ENCODE assay signal across 28 cellular contexts in genomic region chr19:45395524-45396388, GRCh38.
DNase-seq lines count a peak whose midpoint lies in the region; TF ChIP-seq lines count a peak whose summit lies in the region.
"Had no signal": no experiment of that assay in that cellular context is flagged by ENCODE, and none has a peak within 500 bp of the region (broad histone marks: within the 10 kb centered on the region; RNA-seq: fewer than 3 reads in every experiment).

No MANE protein-coding gene starts in this region.

- H3K27ac ChIP-seq in HEK293 (ENCODE audit: extremely low read depth, low read depth, low read length) = no peak overlapping the region
- H3K27ac ChIP-seq: breast epithelium, colonic mucosa, skin epidermis, tibial artery had no signal

- no peaks in the 10 kb centered on the region for H3K4me1 ChIP-seq in HEK293 (ENCODE audit: control insufficient read depth, insufficient read depth, low read length)

- POLR2A ChIA-PET in HEK293 (lab: Yijun Ruan, JAX) = interaction anchor here (0.6 to 1.0 kb wide), 2 partner anchors 8 to 10 kb away, joined by 3 read pairs; no protein-coding TSS in a partner anchor

- no peaks in the 10 kb centered on the region for H3K9me3 ChIP-seq in HEK293 (ENCODE audit: control insufficient read depth, insufficient read depth, low read depth, low read length)
- H3K9me3 ChIP-seq: breast epithelium, colonic mucosa, MG63, SK-N-SH, tibial artery had no signal

- no peaks in the 10 kb centered on the region; a peak in 1 of 3 replicates for H3K36me3 ChIP-seq in HEK293 (ENCODE audit: control insufficient read depth in 2 of 2, insufficient read depth in 1 of 2, low read length in 2 of 2)
- H3K36me3 ChIP-seq: breast epithelium, colonic mucosa had no signal

- DNase-seq in AG20443 (ENCODE audit: low spot score) = peak; percentile 2
- DNase-seq in ecto neural progenitor cell (ENCODE audit: low spot score) = peak; percentile 63
- peak; percentile 57 for DNase-seq in iPS-NIHi7 (ENCODE audit: extremely low spot score)
- no peak for DNase-seq in activated CD4-positive, alpha-beta T cell treated with anti-CD3 and anti-CD28 coated beads, Interleukin-2, amount 50 U/mL, for 1 hour
- DNase-seq in Ammon's horn (ENCODE audit: low spot score) = no peak
- no peak for DNase-seq in RKO (ENCODE audit: low spot score)
- no peak for DNase-seq in NCI-H748 (lab: John Stamatoyannopoulos, UW; ENCODE audit: unreplicated experiment)
- DNase-seq: 8988T; activated B cell treated with CpG ODN at 0.5 μM for 24 hours; activated CD4-positive, alpha-beta memory T cell treated with anti-CD3 and anti-CD28 coated beads for 36 hours; activated gamma-delta T cell; activated naive CD8-positive, alpha-beta T cell treated with anti-CD3 and anti-CD28 coated beads, Interleukin-2, amount 50 U/mL, for 24 hours; AML-193; colonic mucosa; kidney; MG63; NCI-H1417 treated with DMSO at 0.1 percent for 48 hours; NCI-H2107; NK-92 treated with Interleukin-12 subunit alpha and Interleukin-12 subunit beta, amount 100 ng/mL, for 24 hours; nucleus accumbens; SK-N-SH; stimulated activated CD4-positive, alpha-beta T cell treated with anti-CD3 and anti-CD28 coated beads, Interleukin-2, amount 100 ng/mL, for 24 hours; stimulated activated naive CD8-positive, alpha-beta T cell treated with anti-CD3 and anti-CD28 coated beads, Interleukin-15, Interleukin-2, amounts not matched to agents 100 U/mL and 50 U/mL, for 24 hours; tibial artery had no signal

- CTCF ChIA-PET in HEK293 (lab: Yijun Ruan, JAX) = interaction anchor here (0.7 to 3.2 kb wide), 2 partner anchors 8 to 250 kb away, joined by 3 to 19 read pairs; partner anchors contain the start of gene PPP1R13L

- 0 out of 2 replicates have a peak, but pooled peaks have one; percentile 16 for TF ChIP-seq CTCF in HEK293 (tag by site-specific recombination; IDR thresholded peaks at IDR 0.05)

- no peak overlapping the region for H3K4me3 ChIP-seq in HEK293 (ENCODE audit: low read depth, low read length)
- H3K4me3 ChIP-seq: breast epithelium, colonic mucosa, lung, MG63, skin epidermis, tibial artery had no signal

TF ChIP-seq in HEK293, 187 proteins besides CTCF, POLR2A, EP300 and RAD21 (continues in another document):
- TF ChIP-seq ZNF214 (tag by site-specific recombination; IDR thresholded peaks at IDR 0.05; ENCODE audit: borderline replicate concordance) (no peak), ZNF37A (tag by site-specific recombination; IDR thresholded peaks at IDR 0.05) (no peak), ZXDB (tag by site-specific recombination; IDR thresholded peaks at IDR 0.05) (no peak), PRDM1 (tag by site-specific recombination; IDR thresholded peaks at IDR 0.05) (peak; percentile 63; the same call in 1 of the 2 replicates), ZNF837 (tag by site-specific recombination; IDR thresholded peaks at IDR 0.05) (no peak), TCF7L2 (IDR thresholded peaks at IDR 0.05; ENCODE audit: borderline replicate concordance, low read depth, low read length) (no peak), ZNF155 (tag by site-specific recombination; IDR thresholded peaks at IDR 0.05) (no peak), ZBTB26 (tag by site-specific recombination; optimal IDR thresholded peaks at IDR 0.05) (no peak), ZFP37 (tag by site-specific recombination; IDR thresholded peaks at IDR 0.05) (no peak), ZNF639 (tag by site-specific recombination; IDR thresholded peaks at IDR 0.05) (no peak), ZNF473 (tag by site-specific recombination; IDR thresholded peaks at IDR 0.05) (no peak), WT1 (tag by site-specific recombination; IDR thresholded peaks at IDR 0.05) (no peak), ZNF324 (tag by site-specific recombination; IDR thresholded peaks at IDR 0.05) (no peak), ZNF362 (tag by site-specific recombination; IDR thresholded peaks at IDR 0.05) (no peak), ZNF19 (tag by site-specific recombination; IDR thresholded peaks at IDR 0.05; ENCODE audit: low read depth) (no peak), ZNF624 (tag by site-specific recombination; IDR thresholded peaks at IDR 0.05) (no peak), ZNF677 (tag by site-specific recombination; IDR thresholded peaks at IDR 0.05) (no peak), ZNF488 (tag by site-specific recombination; IDR thresholded peaks at IDR 0.05) (no peak), ZNF10 (tag by site-specific recombination; IDR thresholded peaks at IDR 0.05) (no peak), ZNF366 (tag by site-specific recombination; conservative IDR thresholded peaks at IDR 0.05) (peak; percentile 52)
- TF ChIP-seq, protein P1, sequence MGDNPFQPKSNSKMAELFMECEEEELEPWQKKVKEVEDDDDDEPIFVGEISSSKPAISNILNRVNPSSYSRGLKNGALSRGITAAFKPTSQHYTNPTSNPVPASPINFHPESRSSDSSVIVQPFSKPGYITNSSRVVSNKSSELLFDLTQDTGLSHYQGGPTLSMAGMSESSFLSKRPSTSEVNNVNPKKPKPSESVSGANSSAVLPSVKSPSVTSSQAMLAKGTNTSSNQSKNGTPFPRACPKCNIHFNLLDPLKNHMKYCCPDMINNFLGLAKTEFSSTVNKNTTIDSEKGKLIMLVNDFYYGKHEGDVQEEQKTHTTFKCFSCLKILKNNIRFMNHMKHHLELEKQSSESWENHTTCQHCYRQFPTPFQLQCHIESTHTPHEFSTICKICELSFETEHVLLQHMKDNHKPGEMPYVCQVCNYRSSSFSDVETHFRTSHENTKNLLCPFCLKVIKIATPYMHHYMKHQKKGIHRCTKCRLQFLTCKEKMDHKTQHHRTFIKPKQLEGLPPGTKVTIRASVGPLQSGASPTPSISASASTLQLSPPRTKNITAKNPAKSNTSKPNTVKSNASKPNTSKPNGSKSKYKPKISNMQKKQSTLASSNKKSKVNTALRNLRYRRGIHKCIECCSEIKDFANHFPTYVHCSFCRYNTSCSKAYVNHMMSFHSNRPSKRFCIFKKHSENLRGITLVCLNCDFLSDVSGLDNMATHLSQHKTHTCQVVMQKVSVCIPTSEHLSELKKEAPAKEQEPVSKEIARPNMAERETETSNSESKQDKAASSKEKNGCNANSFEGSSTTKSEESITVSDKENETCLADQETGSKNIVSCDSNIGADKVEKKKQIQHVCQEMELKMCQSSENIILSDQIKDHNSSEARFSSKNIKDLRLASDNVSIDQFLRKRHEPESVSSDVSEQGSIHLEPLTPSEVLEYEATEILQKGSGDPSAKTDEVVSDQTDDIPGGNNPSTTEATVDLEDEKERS (tag by site-specific recombination; IDR thresholded peaks at IDR 0.05) = no peak
- TF ChIP-seq, protein P2, sequence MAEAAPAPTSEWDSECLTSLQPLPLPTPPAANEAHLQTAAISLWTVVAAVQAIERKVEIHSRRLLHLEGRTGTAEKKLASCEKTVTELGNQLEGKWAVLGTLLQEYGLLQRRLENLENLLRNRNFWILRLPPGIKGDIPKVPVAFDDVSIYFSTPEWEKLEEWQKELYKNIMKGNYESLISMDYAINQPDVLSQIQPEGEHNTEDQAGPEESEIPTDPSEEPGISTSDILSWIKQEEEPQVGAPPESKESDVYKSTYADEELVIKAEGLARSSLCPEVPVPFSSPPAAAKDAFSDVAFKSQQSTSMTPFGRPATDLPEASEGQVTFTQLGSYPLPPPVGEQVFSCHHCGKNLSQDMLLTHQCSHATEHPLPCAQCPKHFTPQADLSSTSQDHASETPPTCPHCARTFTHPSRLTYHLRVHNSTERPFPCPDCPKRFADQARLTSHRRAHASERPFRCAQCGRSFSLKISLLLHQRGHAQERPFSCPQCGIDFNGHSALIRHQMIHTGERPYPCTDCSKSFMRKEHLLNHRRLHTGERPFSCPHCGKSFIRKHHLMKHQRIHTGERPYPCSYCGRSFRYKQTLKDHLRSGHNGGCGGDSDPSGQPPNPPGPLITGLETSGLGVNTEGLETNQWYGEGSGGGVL (tag by site-specific recombination; IDR thresholded peaks at IDR 0.05) = 0 out of 2 replicates have a peak, but pooled peaks have one; percentile 10

Comparison
In these comparisons a context has a peak if more than half of its experiments do, and no peak if none do; other contexts are left out.
1. DNase-seq: peak in AG20443 (single experiment), ecto neural progenitor cell (single experiment) and iPS-NIHi7 (single experiment); none in activated CD4-positive, alpha-beta T cell treated with anti-CD3 and anti-CD28 coated beads, Interleukin-2, amount 50 U/mL, for 1 hour (single experiment), Ammon's horn (single experiment), RKO (single experiment) and NCI-H748 (single experiment).